ENCODE assay signal across 23 cellular contexts in the genomic region with DNA sequence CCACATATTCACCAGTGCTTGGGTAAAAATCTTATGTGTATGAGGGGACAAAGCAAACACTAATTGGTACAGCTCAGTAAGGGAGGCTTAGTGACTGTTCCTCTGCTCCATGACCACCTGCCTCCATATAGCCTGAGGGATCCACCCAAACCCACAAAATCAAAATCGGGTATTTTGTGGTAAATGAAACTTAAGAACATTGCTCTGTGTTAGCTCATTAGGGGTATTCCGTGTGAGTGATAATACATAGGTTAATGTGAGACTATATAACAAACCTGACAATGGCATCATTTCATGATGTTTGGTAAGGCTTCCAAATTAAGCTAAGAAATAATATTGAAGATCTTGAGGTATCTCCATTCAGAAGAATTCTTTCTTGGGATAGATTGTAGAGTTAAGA. TPM values are rescaled to one million over a fixed set of nuclear protein-coding genes. Genes with fewer than 3 reads are reported as not detected.
"Had no signal": no experiment of that assay in that cellular context is flagged by ENCODE, and none has a peak within 500 bp of the region (broad histone marks: within the 10 kb centered on the region; RNA-seq: fewer than 3 reads in every experiment).

No MANE protein-coding gene starts in this region.

- H3K27ac Mint-ChIP-seq: activated naive CD4-positive, alpha-beta T cell treated with anti-CD3 and anti-CD28 coated beads, Interleukin-2, amount 10 ng/mL, durations not matched to agents 7 days and 5 days had no signal

- H3K4me1 ChIP-seq: ascending aorta, body of pancreas, Peyer's patch, SJCRH30 had no signal

- H3K9me2 ChIP-seq: SK-N-SH had no signal

- H3K9me3 Mint-ChIP-seq: activated naive CD4-positive, alpha-beta T cell treated with anti-CD3 and anti-CD28 coated beads, Interleukin-2, amount 10 ng/mL, durations not matched to agents 7 days and 5 days had no signal

- DNase-seq: activated CD4-positive, CD25-positive, alpha-beta regulatory T cell; activated gamma-delta T cell; activated naive CD4-positive, alpha-beta T cell treated with anti-CD3 and anti-CD28 coated beads, Interleukin-2, amount 10 ng/mL, durations not matched to agents 7 days and 5 days; activated T-cell treated with anti-CD3 and anti-CD28 coated beads for 4 hours; amniotic stem cell; body of pancreas; central memory CD4-positive, alpha-beta T cell; NCI-H1092 treated with DMSO at 0.1 percent for 48 hours; NCI-H1417 treated with DMSO at 0.1 percent for 48 hours; NCI-H1694 treated with DMSO at 0.1 percent for 48 hours; NCI-H2029 treated with DMSO at 0.1 percent for 48 hours; NCI-H524; Peyer's patch; Right ventricle myocardium superior; SK-N-SH; T-helper 1 cell had no signal

- H3K27ac ChIP-seq: ascending aorta, body of pancreas, KMS-11, Peyer's patch, RWPE1, SJCRH30 had no signal

- H3K4me3 Mint-ChIP-seq: activated naive CD4-positive, alpha-beta T cell treated with anti-CD3 and anti-CD28 coated beads, Interleukin-2, amount 10 ng/mL, durations not matched to agents 7 days and 5 days had no signal

- H3K27me3 ChIP-seq: ascending aorta, body of pancreas, Peyer's patch, SJCRH30 had no signal

- ATAC-seq: body of pancreas had no signal

- H3K4me2 ChIP-seq: KMS-11, SK-N-SH had no signal

- H3K27me3 Mint-ChIP-seq: activated naive CD4-positive, alpha-beta T cell treated with anti-CD3 and anti-CD28 coated beads, Interleukin-2, amount 10 ng/mL, durations not matched to agents 7 days and 5 days had no signal

- H3K4me3 ChIP-seq: ascending aorta, body of pancreas, Peyer's patch, SJCRH30 had no signal

RNA-seq across cellular contexts. Expression of gene COL9A2, which starts 25.8 kb away (rescaled TPM):
- total RNA-seq: MCF 10A had no signal

RNA-seq across cellular contexts. Expression of gene TMCO2, which starts 43.6 kb away (rescaled TPM):
- total RNA-seq: activated CD8-positive, alpha-beta memory T cell treated with anti-CD3 and anti-CD28 coated beads for 36 hours; ascending aorta; body of pancreas; bronchial epithelial cell; MCF 10A; Peyer's patch; Right ventricle myocardium superior; SJCRH30 had no signal
- polyA plus RNA-seq: SK-N-SH had no signal
